17 cellular contexts compared by ENCODE assay signal in genomic region chr1:155499263-155499662, GRCh38.
DNase-seq lines count a peak whose midpoint lies in the region; ATAC-seq and TF ChIP-seq lines count a peak whose summit lies in the region.
"Had no signal": no experiment of that assay in that cellular context is flagged by ENCODE, and none has a peak within 500 bp of the region (broad histone marks: within the 10 kb centered on the region; RNA-seq: fewer than 3 reads in every experiment).

No MANE protein-coding gene starts in this region.

- no peak overlapping the region for H3K9ac ChIP-seq in SU-DHL-6 (ENCODE audit: low read length)

- TF ChIP-seq POLR2A in breast epithelium (IDR thresholded peaks at IDR 0.05) = no peak

- no peak for TF ChIP-seq CTCF in MCF 10A (IDR thresholded peaks at IDR 0.05; ENCODE audit: unreplicated experiment)
- no peak for TF ChIP-seq CTCF in breast epithelium (IDR thresholded peaks at IDR 0.05)
- TF ChIP-seq CTCF in SU-DHL-6 (IDR thresholded peaks at IDR 0.05; ENCODE audit: insufficient read depth, low read length, poor library complexity, severe bottlenecking) = no peak

- CTCF ChIA-PET in MCF 10A (lab: Yijun Ruan, JAX) = interaction anchor here (1.0 to 1.1 kb wide), 2 partner anchors 8 to 10 kb away, joined by 3 read pairs; no protein-coding TSS in a partner anchor

- H3K27me3 ChIP-seq in breast epithelium (no peaks in the 10 kb centered on the region), SU-DHL-6 (ENCODE audit: low read length) (no peaks in the 10 kb centered on the region)
- H3K27me3 ChIP-seq: tibial nerve had no signal

- no peak overlapping the region for H2AFZ ChIP-seq in SU-DHL-6 (ENCODE audit: low read depth, low read length, severe bottlenecking)

- H3K27ac Mint-ChIP-seq in MCF 10A (ENCODE audit: low read depth, unreplicated experiment) = no peak overlapping the region
- H3K27ac Mint-ChIP-seq in stimulated activated effector memory CD8-positive, alpha-beta T cell treated with anti-CD3 and anti-CD28 coated beads, Interleukin-12 subunit alpha, Interleukin-12 subunit beta, amount 100 ng/mL, for 72 hours = peak overlapping the region; percentile 50
- H3K27ac Mint-ChIP-seq: activated T-helper 2 cell treated with anti-CD3 and anti-CD28 coated beads, Interferon-gamma antibody, Interleukin-2, Interleukin-4, amounts not matched to agents 10 μg/mL and 5 μg/mL and 100 μg/mL, durations not matched to agents 14 hours and 24 hours and 36 hours; endodermal cell had no signal

- DNase-seq in MCF 10A (ENCODE audit: unreplicated experiment) (peak; percentile 27), breast epithelium (ENCODE audit: low spot score in 2 of 2) (no peak), fibroblast of gingiva (ENCODE audit: low read depth) (peak; percentile 26), COLO668 (lab: John Stamatoyannopoulos, UW; ENCODE audit: unreplicated experiment) (no peak)
- DNase-seq in stimulated activated effector memory CD8-positive, alpha-beta T cell treated with anti-CD3 and anti-CD28 coated beads, Interleukin-12 subunit alpha, Interleukin-12 subunit beta, amount 100 ng/mL, for 72 hours (ENCODE audit: low spot score in 2 of 2) = no peak
- DNase-seq in activated CD4-positive, CD25-positive, alpha-beta regulatory T cell (lab: John Stamatoyannopoulos, UW) = no peak
- DNase-seq: activated CD4-positive, alpha-beta T cell treated with anti-CD3 and anti-CD28 coated beads for 1 hour; AML-193; DMS53; endodermal cell; islet precursor cell; mucosa of descending colon had no signal

- BruUV-seq in MCF 10A (replicated peaks; lab: Mats Ljungman, UMichigan) = no TSS peak

- intact Hi-C loops in MCF 10A (cut with micrococcal nuclease) (no loop called here), breast epithelium (cut with DNase I; ENCODE audit: low total_unique reads) (no loop called here)

- H3K36me3 ChIP-seq in breast epithelium (no peaks in the 10 kb centered on the region), SU-DHL-6 (ENCODE audit: low read length) (no peaks in the 10 kb centered on the region)
- H3K36me3 ChIP-seq: prostate gland had no signal

- H3K36me3 Mint-ChIP-seq in MCF 10A (ENCODE audit: insufficient read depth, unreplicated experiment) = peaks cover 26% of the 10 kb centered on the region
- peaks cover 24% of the 10 kb centered on the region for H3K36me3 Mint-ChIP-seq in stimulated activated effector memory CD8-positive, alpha-beta T cell treated with anti-CD3 and anti-CD28 coated beads, Interleukin-12 subunit alpha, Interleukin-12 subunit beta, amount 100 ng/mL, for 72 hours

- H3K9me3 ChIP-seq in breast epithelium (no peaks in the 10 kb centered on the region), SU-DHL-6 (ENCODE audit: insufficient read depth, low read length) (no peaks in the 10 kb centered on the region)
- H3K9me3 ChIP-seq: mucosa of descending colon, prostate gland, tibial nerve had no signal

- ATAC-seq in stimulated activated effector memory CD8-positive, alpha-beta T cell treated with anti-CD3 and anti-CD28 coated beads, Interleukin-12 subunit alpha, Interleukin-12 subunit beta, amount 100 ng/mL, for 72 hours = no peak
- ATAC-seq in HG03175 (IDR thresholded peaks at IDR 0.05; ENCODE audit: unreplicated experiment) = no peak

- H3K27ac ChIP-seq in breast epithelium (no peak overlapping the region), SU-DHL-6 (ENCODE audit: low read depth, low read length) (peak overlapping the region; percentile 75; the same call in 1 of the 2 replicates)
- H3K27ac ChIP-seq: prostate gland, tibial nerve had no signal

- peak overlapping the region; percentile 51 for H3K4me2 ChIP-seq in SU-DHL-6 (ENCODE audit: low read depth, low read length, poor library complexity, severe bottlenecking)

- no peaks in the 10 kb centered on the region for H3K9me2 ChIP-seq in SU-DHL-6 (replicated peaks; ENCODE audit: insufficient read depth, low read length)

- H3F3A ChIP-seq in SU-DHL-6 (ENCODE audit: insufficient read depth) = peaks cover 28% of the 10 kb centered on the region; the same call in 1 of the 2 replicates

- H4K20me1 ChIP-seq in SU-DHL-6 (ENCODE audit: low read depth, low read length) = peaks cover 8% of the 10 kb centered on the region

- peaks cover 25% of the 10 kb centered on the region for H3K4me1 Mint-ChIP-seq in MCF 10A (ENCODE audit: insufficient read depth, unreplicated experiment)
- H3K4me1 Mint-ChIP-seq in stimulated activated effector memory CD8-positive, alpha-beta T cell treated with anti-CD3 and anti-CD28 coated beads, Interleukin-12 subunit alpha, Interleukin-12 subunit beta, amount 100 ng/mL, for 72 hours = peaks cover 31% of the 10 kb centered on the region

- POLR2A ChIA-PET in MCF 10A (lab: Yijun Ruan, JAX) = interaction anchor here (1.1 to 1.8 kb wide), 5 partner anchors 10 to 32 kb away, joined by 3 to 6 read pairs (median 3); no protein-coding TSS in a partner anchor

- H3K4me3 Mint-ChIP-seq in MCF 10A (ENCODE audit: unreplicated experiment) = no peak overlapping the region
- H3K4me3 Mint-ChIP-seq in stimulated activated effector memory CD8-positive, alpha-beta T cell treated with anti-CD3 and anti-CD28 coated beads, Interleukin-12 subunit alpha, Interleukin-12 subunit beta, amount 100 ng/mL, for 72 hours = no peak overlapping the region
- H3K4me3 Mint-ChIP-seq: endodermal cell had no signal

- H3K79me2 ChIP-seq in SU-DHL-6 (ENCODE audit: insufficient read depth, low read length) = peaks cover 96% of the 10 kb centered on the region

- no peaks in the 10 kb centered on the region for H3K4me1 ChIP-seq in breast epithelium
- H3K4me1 ChIP-seq: prostate gland had no signal

- H3K4me3 ChIP-seq in breast epithelium = no peak overlapping the region
- H3K4me3 ChIP-seq in SU-DHL-6 (ENCODE audit: insufficient read depth, low read length, poor library complexity, severe bottlenecking) = no peak overlapping the region
- H3K4me3 ChIP-seq: mucosa of descending colon, prostate gland, tibial nerve had no signal

- no peaks in the 10 kb centered on the region for H3K9me3 Mint-ChIP-seq in MCF 10A (ENCODE audit: unreplicated experiment)
- no peaks in the 10 kb centered on the region for H3K9me3 Mint-ChIP-seq in stimulated activated effector memory CD8-positive, alpha-beta T cell treated with anti-CD3 and anti-CD28 coated beads, Interleukin-12 subunit alpha, Interleukin-12 subunit beta, amount 100 ng/mL, for 72 hours
- H3K9me3 Mint-ChIP-seq: activated T-helper 2 cell treated with anti-CD3 and anti-CD28 coated beads, Interferon-gamma antibody, Interleukin-2, Interleukin-4, amounts not matched to agents 10 μg/mL and 5 μg/mL and 100 μg/mL, durations not matched to agents 14 hours and 24 hours and 36 hours; endodermal cell had no signal

- H3K27me3 Mint-ChIP-seq in MCF 10A (ENCODE audit: insufficient read depth, unreplicated experiment) = no peaks in the 10 kb centered on the region

Comparison
In these comparisons a context has a peak if more than half of its experiments do, and no peak if none do; other contexts are left out.
1. DNase-seq: peak in MCF 10A (single experiment) and fibroblast of gingiva (single experiment); none in breast epithelium (0 of 2), stimulated activated effector memory CD8-positive, alpha-beta T cell treated with anti-CD3 and anti-CD28 coated beads, Interleukin-12 subunit alpha, Interleukin-12 subunit beta, amount 100 ng/mL, for 72 hours (0 of 2), COLO668 (single experiment) and activated CD4-positive, CD25-positive, alpha-beta regulatory T cell (0 of 4).